19 cellular contexts compared by ENCODE assay signal in genomic region chr16:73527191-73527590, GRCh38.
DNase-seq lines count a peak whose midpoint lies in the region; ATAC-seq and TF ChIP-seq lines count a peak whose summit lies in the region.
"Had no signal": no experiment of that assay in that cellular context is flagged by ENCODE, and none has a peak within 500 bp of the region (broad histone marks: within the 10 kb centered on the region; RNA-seq: fewer than 3 reads in every experiment).

No MANE protein-coding gene starts in this region.

- H3K36me3 Mint-ChIP-seq in activated T-cell treated with anti-CD3 and anti-CD28 coated beads, Interleukin-2, amount 50 U/mL, for 24 hours (ENCODE audit: low read depth) = no peaks in the 10 kb centered on the region
- H3K36me3 Mint-ChIP-seq: activated CD4-positive, alpha-beta memory T cell treated with anti-CD3 and anti-CD28 coated beads for 36 hours; activated naive CD4-positive, alpha-beta T cell treated with anti-CD3 and anti-CD28 coated beads, Interleukin-2, amount 50 U/mL, for 72 hours; CD4-positive, alpha-beta memory T cell; memory B cell; naive thymus-derived CD8-positive, alpha-beta T cell; stimulated activated naive B cell treated with anti-CD40 and anti-IgM and Interleukin-4, amounts not matched to agents 10 μg/mL and 1 μg/mL and 100 μg/mL, for 72 hours had no signal

- ATAC-seq in esophagus mucosa (peak; percentile 17), HG03139 (IDR thresholded peaks at IDR 0.05; ENCODE audit: unreplicated experiment) (no peak)
- ATAC-seq: activated naive CD4-positive, alpha-beta T cell treated with anti-CD3 and anti-CD28 coated beads, Interleukin-2, amount 50 U/mL, for 72 hours; activated T-cell treated with anti-CD3 and anti-CD28 coated beads, Interleukin-2, amount 50 U/mL, for 4 hours; naive thymus-derived CD8-positive, alpha-beta T cell; Panc1; stimulated activated naive B cell treated with anti-CD40 and anti-IgM and Interleukin-4, amounts not matched to agents 10 μg/mL and 1 μg/mL and 100 μg/mL, for 72 hours had no signal

- no peaks in the 10 kb centered on the region for H3K27me3 Mint-ChIP-seq in activated T-cell treated with anti-CD3 and anti-CD28 coated beads, Interleukin-2, amount 50 U/mL, for 24 hours
- H3K27me3 Mint-ChIP-seq: activated CD4-positive, alpha-beta memory T cell treated with anti-CD3 and anti-CD28 coated beads for 36 hours; CD4-positive, alpha-beta memory T cell; memory B cell had no signal

- H3K9me3 Mint-ChIP-seq in activated T-cell treated with anti-CD3 and anti-CD28 coated beads, Interleukin-2, amount 50 U/mL, for 24 hours = no peaks in the 10 kb centered on the region
- H3K9me3 Mint-ChIP-seq: activated T-cell treated with anti-CD3 and anti-CD28 coated beads, Interleukin-2, amount 50 U/mL, for 4 hours had no signal

- no peaks in the 10 kb centered on the region for H3K4me1 Mint-ChIP-seq in activated T-cell treated with anti-CD3 and anti-CD28 coated beads, Interleukin-2, amount 50 U/mL, for 24 hours (ENCODE audit: low read depth)
- H3K4me1 Mint-ChIP-seq: CD4-positive, alpha-beta memory T cell; memory B cell; naive thymus-derived CD8-positive, alpha-beta T cell; stimulated activated naive B cell treated with anti-CD40 and anti-IgM and Interleukin-4, amounts not matched to agents 10 μg/mL and 1 μg/mL and 100 μg/mL, for 72 hours had no signal

- DNase-seq in NCI-H1092 treated with DMSO at 0.1 percent for 48 hours (lab: John Stamatoyannopoulos, UW) (peak; percentile 66), NCI-H1092 (lab: John Stamatoyannopoulos, UW) (no peak), GM10248 (ENCODE audit: extremely low spot score) (no peak), NCI-H69 (lab: John Stamatoyannopoulos, UW) (peak; percentile 15), T1000 (lab: John Stamatoyannopoulos, UW) (no peak)
- no peak for DNase-seq in activated T-cell treated with anti-CD3 and anti-CD28 coated beads, Interleukin-2, amount 50 U/mL, for 24 hours
- DNase-seq: activated CD4-positive, alpha-beta memory T cell treated with anti-CD3 and anti-CD28 coated beads for 36 hours; activated T-cell treated with anti-CD3 and anti-CD28 coated beads, Interleukin-2, amount 50 U/mL, for 4 hours; CD4-positive, alpha-beta memory T cell; head of caudate nucleus; MV-4-11; naive thymus-derived CD8-positive, alpha-beta T cell; NCI-H446 treated with DMSO at 0.1 percent for 48 hours; stimulated activated naive B cell treated with anti-CD40 and anti-IgM and Interleukin-4, amounts not matched to agents 10 μg/mL and 1 μg/mL and 100 μg/mL, for 72 hours had no signal

- CTCF ChIA-PET in GM10248 (lab: Yijun Ruan, JAX) = no interaction called here

- H3K27ac Mint-ChIP-seq in activated T-cell treated with anti-CD3 and anti-CD28 coated beads, Interleukin-2, amount 50 U/mL, for 24 hours = no peak overlapping the region
- H3K27ac Mint-ChIP-seq: activated CD4-positive, alpha-beta memory T cell treated with anti-CD3 and anti-CD28 coated beads for 36 hours; activated naive CD4-positive, alpha-beta T cell treated with anti-CD3 and anti-CD28 coated beads, Interleukin-2, amount 50 U/mL, for 72 hours; memory B cell; naive thymus-derived CD8-positive, alpha-beta T cell; stimulated activated naive B cell treated with anti-CD40 and anti-IgM and Interleukin-4, amounts not matched to agents 10 μg/mL and 1 μg/mL and 100 μg/mL, for 72 hours had no signal

- peak; percentile 6 for TF ChIP-seq CTCF in GM10248 (IDR thresholded peaks at IDR 0.05; ENCODE audit: control extremely low read depth, extremely low read depth, low read depth, missing control alignments)

- no peak overlapping the region for H3K4me3 Mint-ChIP-seq in activated T-cell treated with anti-CD3 and anti-CD28 coated beads, Interleukin-2, amount 50 U/mL, for 24 hours
- H3K4me3 Mint-ChIP-seq: activated CD4-positive, alpha-beta memory T cell treated with anti-CD3 and anti-CD28 coated beads for 36 hours; activated T-cell treated with anti-CD3 and anti-CD28 coated beads, Interleukin-2, amount 50 U/mL, for 4 hours; CD4-positive, alpha-beta memory T cell; memory B cell; naive thymus-derived CD8-positive, alpha-beta T cell; stimulated activated naive B cell treated with anti-CD40 and anti-IgM and Interleukin-4, amounts not matched to agents 10 μg/mL and 1 μg/mL and 100 μg/mL, for 72 hours had no signal

- POLR2A ChIA-PET in GM10248 (lab: Yijun Ruan, JAX) = no interaction called here

Comparison
In these comparisons a context has a peak if more than half of its experiments do, and no peak if none do; other contexts are left out.
1. DNase-seq: peak in NCI-H1092 treated with DMSO at 0.1 percent for 48 hours (single experiment) and NCI-H69 (single experiment); none in NCI-H1092 (single experiment), GM10248 (single experiment), activated T-cell treated with anti-CD3 and anti-CD28 coated beads, Interleukin-2, amount 50 U/mL, for 24 hours (single experiment) and T1000 (single experiment).